1 cellular context compared by ENCODE assay signal in genomic region chr4:84529169-84529751, GRCh38.
TF ChIP-seq lines count a peak whose summit lies in the region.

No MANE protein-coding gene starts in this region.

TF ChIP-seq in H1, 55 proteins besides CTCF, POLR2A, EP300 and RAD21 (continued from another document):
- TF ChIP-seq ATF2 (IDR thresholded peaks at IDR 0.05; ENCODE audit: low read length) (no peak), SUZ12 (IDR thresholded peaks at IDR 0.05; ENCODE audit: low read length) (no peak), CREB1 (IDR thresholded peaks at IDR 0.05) (no peak)
